11 cellular contexts compared by ENCODE assay signal in the genomic region with DNA sequence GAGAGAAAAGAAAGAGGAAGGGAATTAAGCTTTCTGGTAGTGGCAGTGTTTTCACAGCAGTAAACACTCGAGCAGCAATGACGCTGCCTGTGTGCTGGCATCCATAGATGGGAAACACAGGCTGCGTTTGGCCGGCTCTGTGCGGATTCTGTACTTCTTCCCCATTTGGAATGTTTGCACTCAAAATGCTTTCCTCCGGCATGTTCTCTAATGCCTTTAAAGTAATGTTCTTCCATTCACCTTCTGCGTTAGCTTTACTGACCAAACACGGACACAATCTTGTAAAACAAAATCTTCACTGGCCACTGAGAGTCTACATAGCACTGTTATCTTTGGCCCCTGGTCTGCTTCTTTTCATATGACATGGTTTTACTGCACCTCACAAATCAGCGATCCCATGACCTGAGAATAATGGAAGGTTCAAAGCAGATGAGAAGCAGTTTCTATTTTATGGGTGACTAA. TPM values are rescaled to one million over a fixed set of nuclear protein-coding genes. Genes with fewer than 3 reads are reported as not detected.
A peak's percentile ranks its signal among the peaks of the same experiment; 100 is the strongest.
DNase-seq lines count a peak whose midpoint lies in the region; ATAC-seq, FAIRE-seq and TF ChIP-seq lines count a peak whose summit lies in the region.
"Had no signal": no experiment of that assay in that cellular context is flagged by ENCODE, and none has a peak within 500 bp of the region (broad histone marks: within the 10 kb centered on the region; RNA-seq: fewer than 3 reads in every experiment).

No MANE protein-coding gene starts in this region.

- H3K36me3 ChIP-seq in IMR-90 (ENCODE audit: control insufficient read depth, insufficient read depth, low read length) (peaks cover 2% of the 10 kb centered on the region), pancreas (no peaks in the 10 kb centered on the region)

- ATAC-seq in IMR-90 (ENCODE audit: low read depth): peak; percentile 88
- no peak for ATAC-seq in HG02571 (IDR thresholded peaks at IDR 0.05; ENCODE audit: unreplicated experiment)
- ATAC-seq in pancreas: no peak
- ATAC-seq: naive thymus-derived CD4-positive, alpha-beta T cell had no signal

- POLR2A ChIA-PET in IMR-90 (lab: Charles Lee; ENCODE audit: unreplicated experiment): no interaction called here

- H4K91ac ChIP-seq in IMR-90 (ENCODE audit: insufficient read depth, low read depth, low read length): peak overlapping the region; percentile 1; the same call in 1 of the 2 replicates

- no peaks in the 10 kb centered on the region for H3K27me3 ChIP-seq in IMR-90 (ENCODE audit: control insufficient read depth, insufficient read depth, low read length)
- no peaks in the 10 kb centered on the region for H3K27me3 ChIP-seq in pancreas

- H4K20me1 ChIP-seq in IMR-90 (ENCODE audit: insufficient read depth, low read length): no peaks in the 10 kb centered on the region; the same call in 1 of the 2 replicates

- H3K4me3 ChIP-seq in IMR-90 (ENCODE audit: insufficient read depth, low read depth, low read length) (peak overlapping the region; percentile 18; the same call in 1 of the 2 replicates), pancreas (no peak overlapping the region)

- H4K5ac ChIP-seq in IMR-90 (ENCODE audit: low read depth, low read length): peak overlapping the region; percentile 14; the same call in 1 of the 2 replicates

- CTCF ChIA-PET in IMR-90 (lab: Yijun Ruan, JAX): no interaction called here

- peak overlapping the region; percentile 89 for H2BK5ac ChIP-seq in IMR-90 (ENCODE audit: low read depth, low read length, poor library complexity, severe bottlenecking)

- H3K4me1 ChIP-seq in IMR-90 (ENCODE audit: control insufficient read depth, insufficient read depth, low read length): no peaks in the 10 kb centered on the region
- H3K4me1 ChIP-seq in pancreas: peaks cover 0 to 4% (median 0%) of the 10 kb centered on the region in 3 donors

- in situ Hi-C loops in IMR-90 (cut with MboI; ENCODE audit: low sequenced_read_pairs): no loop called here

- intact Hi-C loops in IMR-90 (cut with micrococcal nuclease) (no loop called here), pancreas (cut with DNase I) (no loop called here)

- 4% methylated on average over 3 of the region's 9 CpGs; no CpG with 5 or more reads in 1 of the 2 experiments for WGBS in IMR-90 (ENCODE audit: extremely low coverage in 2 of 2, insufficient read length in 1 of 2), 2 experiments
- WGBS in pancreas, 2 donors: 86 to 90% methylated on average over 9 of the region's 9 CpGs

- peak overlapping the region; percentile 79 for H3K4me2 ChIP-seq in IMR-90 (ENCODE audit: low read depth, low read length)

- H4K8ac ChIP-seq in IMR-90 (ENCODE audit: low read depth in 2 of 2, low read length in 2 of 2): peak overlapping the region; percentile 2 to 70; a peak in 2 of 4 replicates

- TF ChIP-seq CTCF in IMR-90 (conservative IDR thresholded peaks at IDR 0.05; ENCODE audit: low read depth, low read length): no peak
- no peak for TF ChIP-seq CTCF in pancreas (IDR thresholded peaks at IDR 0.05)

- dilution Hi-C loops in IMR-90 (cut with HindIII; ENCODE audit: low sequenced_read_pairs, unreplicated experiment): no loop called here

- peak overlapping the region; percentile 36 for H3K18ac ChIP-seq in IMR-90 (ENCODE audit: low read depth, low read length)

- DNase-seq in IMR-90 (peak; percentile 63), fibroblast of gingiva (ENCODE audit: low read depth) (peak; percentile 20), mesenteric fat pad (ENCODE audit: low spot score) (peak; percentile 67), NCI-H1417 (lab: John Stamatoyannopoulos, UW) (no peak), pancreas (no peak)
- no peak for DNase-seq in activated CD4-positive, alpha-beta T cell treated with anti-CD3 and anti-CD28 coated beads for 48 hours
- DNase-seq: DMS53; naive thymus-derived CD4-positive, alpha-beta T cell; NCI-H446 had no signal

- BruUV-seq in IMR-90 (replicated peaks; lab: Mats Ljungman, UMichigan): no TSS peak

- no peak for FAIRE-seq in pancreas (lab: Jason Lieb, UNC)

- no peak overlapping the region for H2AK5ac ChIP-seq in IMR-90 (ENCODE audit: low read depth, low read length)

- H2AK9ac ChIP-seq in IMR-90 (replicated peaks; ENCODE audit: low read depth, low read length, poor library complexity): no peak overlapping the region

- peak overlapping the region; percentile 35; the same call in 1 of the 2 replicates for H3K9ac ChIP-seq in IMR-90 (ENCODE audit: low read depth, low read length)

- 0 out of 3 replicates have a peak overlapping the region, but pooled peaks have one; percentile 16 for H2BK15ac ChIP-seq in IMR-90 (ENCODE audit: low read depth, low read length)

- no peak overlapping the region for H2AFZ ChIP-seq in IMR-90 (replicated peaks; ENCODE audit: low read length, poor library complexity)

- H2BK120ac ChIP-seq in IMR-90 (ENCODE audit: low read depth, low read length): peak overlapping the region; percentile 4; the same call in 1 of the 2 replicates

- peak overlapping the region; percentile 33 for H3K27ac ChIP-seq in IMR-90 (ENCODE audit: insufficient read depth, low read length)
- peak overlapping the region; percentile 14 for H3K27ac ChIP-seq in temporal lobe (ENCODE audit: low read depth, low read length)
- no peak overlapping the region for H3K27ac ChIP-seq in pancreas

- H3K56ac ChIP-seq in IMR-90 (ENCODE audit: extremely low read depth, insufficient read depth, low read length): peak overlapping the region; percentile 45; the same call in 1 of the 2 replicates

- TF ChIP-seq RAD21 in IMR-90 (IDR thresholded peaks at IDR 0.05; ENCODE audit: low read length): no peak

- no peak overlapping the region; the same call in 1 of the 2 replicates for H3K4ac ChIP-seq in IMR-90 (ENCODE audit: low read depth, low read length)

- peak overlapping the region; percentile 27; the same call in 1 of the 2 replicates for H2BK20ac ChIP-seq in IMR-90 (ENCODE audit: low read depth, low read length)

- H3K79me1 ChIP-seq in IMR-90 (ENCODE audit: low read depth in 1 of 2, low read length in 2 of 2): peaks cover 5 to 28% of the 10 kb centered on the region in 2 experiments; a peak in 3 of 4 replicates

- no peak for TF ChIP-seq POLR2A in IMR-90 (IDR thresholded peaks at IDR 0.05; ENCODE audit: low read depth, low read length)

- H3K9me3 ChIP-seq in IMR-90 (ENCODE audit: control insufficient read depth, insufficient read depth, low read length): no peaks in the 10 kb centered on the region
- H3K9me3 ChIP-seq in pancreas: no peaks in the 10 kb centered on the region

- peak overlapping the region; percentile 8 for H3K23ac ChIP-seq in IMR-90 (ENCODE audit: low read depth, low read length)

- no peaks in the 10 kb centered on the region for H3K9me1 ChIP-seq in IMR-90 (ENCODE audit: insufficient read depth, low read length)

- peak overlapping the region; percentile 47; the same call in 1 of the 2 replicates for H3K14ac ChIP-seq in IMR-90 (replicated peaks; ENCODE audit: low read depth, low read length)

TF ChIP-seq in IMR-90, 13 proteins besides CTCF, POLR2A, EP300 and RAD21:
- TF ChIP-seq CHD1 (IDR thresholded peaks at IDR 0.05; ENCODE audit: low read depth, low read length) (no peak), SMC3 (IDR thresholded peaks at IDR 0.05; ENCODE audit: low read depth, low read length) (no peak), MAFK (IDR thresholded peaks at IDR 0.05; ENCODE audit: low read depth, low read length) (no peak), RCOR1 (IDR thresholded peaks at IDR 0.05; ENCODE audit: insufficient replicate concordance, low read length) (no peak), NFE2L2 (IDR thresholded peaks at IDR 0.05; ENCODE audit: low read depth, low read length) (no peak), BHLHE40 (IDR thresholded peaks at IDR 0.05; ENCODE audit: low read depth, low read length) (no peak), MAZ (IDR thresholded peaks at IDR 0.05; ENCODE audit: borderline replicate concordance, low read depth, low read length) (no peak), MXI1 (IDR thresholded peaks at IDR 0.05; ENCODE audit: borderline replicate concordance, low read depth, low read length) (no peak)
- TF ChIP-seq, protein P1, sequence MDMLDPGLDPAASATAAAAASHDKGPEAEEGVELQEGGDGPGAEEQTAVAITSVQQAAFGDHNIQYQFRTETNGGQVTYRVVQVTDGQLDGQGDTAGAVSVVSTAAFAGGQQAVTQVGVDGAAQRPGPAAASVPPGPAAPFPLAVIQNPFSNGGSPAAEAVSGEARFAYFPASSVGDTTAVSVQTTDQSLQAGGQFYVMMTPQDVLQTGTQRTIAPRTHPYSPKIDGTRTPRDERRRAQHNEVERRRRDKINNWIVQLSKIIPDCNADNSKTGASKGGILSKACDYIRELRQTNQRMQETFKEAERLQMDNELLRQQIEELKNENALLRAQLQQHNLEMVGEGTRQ (IDR thresholded peaks at IDR 0.05; ENCODE audit: low read depth, low read length): no peak

RNA-seq across cellular contexts. Expression of a gene that starts 31.4 kb away (rescaled TPM):
- total RNA-seq in IMR-90 (2012; rRNA removed) (13.3 and 13.9 TPM in 2 replicates), mesenteric fat pad (8.0 TPM), temporal lobe (6.9 TPM), pancreas (1 to 10 TPM; 5.3 to 7.1 (median 6.6) TPM)
- polyA plus RNA-seq in IMR-90 (2012; rRNA removed) (19.7 and 22.5 TPM in 2 replicates), pancreas (1 to 10 TPM; 3.4 to 7.5 TPM)
- 9.9 and 13.2 TPM in 2 replicates for polyA plus RNA-seq in IMR-90 (2012; cell fraction: cytosol; rRNA removed)
- polyA plus RNA-seq in IMR-90 (2012; cell fraction: nucleus; rRNA removed; ENCODE audit: low replicate concordance): 14.4 and 22.6 TPM in 2 replicates

RNA-seq across cellular contexts. Expression of a gene that starts 54.4 kb away (rescaled TPM):
- total RNA-seq in IMR-90 (2012; rRNA removed): 0.18 and 0.28 TPM in 2 replicates
- polyA plus RNA-seq in IMR-90 (2012; rRNA removed): 0.22 and 0.65 TPM in 2 replicates
- polyA plus RNA-seq in IMR-90 (2012; cell fraction: cytosol; rRNA removed): 0.41 and 0.58 TPM in 2 replicates
- polyA plus RNA-seq in IMR-90 (2012; cell fraction: nucleus; rRNA removed; ENCODE audit: low replicate concordance): 1.8 and 3.6 TPM in 2 replicates
- 8.8 TPM for total RNA-seq in mesenteric fat pad
- not detected for total RNA-seq in temporal lobe
- total RNA-seq in pancreas: 1 to 10 TPM in 5 of 6 donors, under 1 TPM in 1; 0.60 to 3.1 (median 1.6) TPM
- polyA plus RNA-seq in pancreas: 1 to 10 TPM; 2.0 to 2.7 TPM

Comparison
In these comparisons a context has a peak if more than half of its experiments do, and no peak if none do; other contexts are left out.
1. DNase-seq: peak in IMR-90 (single experiment), fibroblast of gingiva (single experiment) and mesenteric fat pad (single experiment); none in activated CD4-positive, alpha-beta T cell treated with anti-CD3 and anti-CD28 coated beads for 48 hours (single experiment), NCI-H1417 (0 of 3) and pancreas (0 of 6).
2. H3K27ac ChIP-seq: peak in IMR-90 (single experiment) and temporal lobe (single experiment); none in pancreas (0 of 4).